In the genomic region with DNA sequence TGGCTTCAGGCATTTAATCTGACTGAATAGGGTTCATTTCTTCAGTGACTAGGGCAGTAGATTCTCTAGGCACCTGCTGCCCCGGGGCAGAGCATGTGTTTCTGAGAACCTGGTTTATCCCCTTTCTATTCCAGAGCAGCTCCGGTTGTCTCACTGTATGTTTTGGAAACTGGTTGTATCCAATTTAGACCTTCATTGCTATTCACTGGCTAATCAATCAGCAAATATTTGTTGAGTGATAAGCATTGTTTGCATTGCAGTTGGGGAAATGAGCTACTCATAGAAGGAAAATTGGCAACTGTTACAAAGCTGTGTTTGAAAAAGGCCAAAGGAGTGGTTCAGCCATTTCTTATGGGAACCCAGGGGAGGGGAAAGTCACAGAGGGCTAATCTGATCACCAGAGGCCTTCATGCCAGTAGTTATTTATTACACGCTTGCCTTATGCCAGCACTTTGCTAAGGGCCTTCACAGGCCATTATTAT, we compare ENCODE assay signal across 1 cellular context.
TF ChIP-seq lines count a peak whose summit lies in the region.

No MANE protein-coding gene starts in this region.

TF ChIP-seq in K562, 482 proteins besides CTCF, POLR2A, EP300 and RAD21:
- no peak for TF ChIP-seq ZNF668 (CRISPR knock-in tag; IDR thresholded peaks at IDR 0.05)
- no peak for TF ChIP-seq KAT8 (IDR thresholded peaks at IDR 0.05; ENCODE audit: low read depth)
- no peak for TF ChIP-seq GABPA (tag; conservative IDR thresholded peaks at IDR 0.05; ENCODE audit: low read depth)
- TF ChIP-seq NR4A1 (CRISPR knock-in tag; IDR thresholded peaks at IDR 0.05) = no peak
- no peak for TF ChIP-seq NR4A1 (tag; IDR thresholded peaks at IDR 0.05)
- no peak for TF ChIP-seq MAZ (CRISPR knock-in tag; conservative IDR thresholded peaks at IDR 0.05 in 1 of 2, IDR thresholded peaks at IDR 0.05 in 1 of 2)
- TF ChIP-seq, protein P1, sequence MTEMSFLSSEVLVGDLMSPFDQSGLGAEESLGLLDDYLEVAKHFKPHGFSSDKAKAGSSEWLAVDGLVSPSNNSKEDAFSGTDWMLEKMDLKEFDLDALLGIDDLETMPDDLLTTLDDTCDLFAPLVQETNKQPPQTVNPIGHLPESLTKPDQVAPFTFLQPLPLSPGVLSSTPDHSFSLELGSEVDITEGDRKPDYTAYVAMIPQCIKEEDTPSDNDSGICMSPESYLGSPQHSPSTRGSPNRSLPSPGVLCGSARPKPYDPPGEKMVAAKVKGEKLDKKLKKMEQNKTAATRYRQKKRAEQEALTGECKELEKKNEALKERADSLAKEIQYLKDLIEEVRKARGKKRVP (CRISPR knock-in tag; IDR thresholded peaks at IDR 0.05) = no peak
- no peak for TF ChIP-seq CREM (IDR thresholded peaks at IDR 0.05; ENCODE audit: low read depth)
- TF ChIP-seq, protein P2, sequence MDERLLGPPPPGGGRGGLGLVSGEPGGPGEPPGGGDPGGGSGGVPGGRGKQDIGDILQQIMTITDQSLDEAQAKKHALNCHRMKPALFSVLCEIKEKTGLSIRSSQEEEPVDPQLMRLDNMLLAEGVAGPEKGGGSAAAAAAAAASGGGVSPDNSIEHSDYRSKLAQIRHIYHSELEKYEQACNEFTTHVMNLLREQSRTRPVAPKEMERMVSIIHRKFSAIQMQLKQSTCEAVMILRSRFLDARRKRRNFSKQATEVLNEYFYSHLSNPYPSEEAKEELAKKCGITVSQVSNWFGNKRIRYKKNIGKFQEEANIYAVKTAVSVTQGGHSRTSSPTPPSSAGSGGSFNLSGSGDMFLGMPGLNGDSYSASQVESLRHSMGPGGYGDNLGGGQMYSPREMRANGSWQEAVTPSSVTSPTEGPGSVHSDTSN (CRISPR knock-in tag; IDR thresholded peaks at IDR 0.05; ENCODE audit: low read depth) = no peak
- TF ChIP-seq, protein P2 (tag; conservative IDR thresholded peaks at IDR 0.05; ENCODE audit: low read depth) = peak; percentile 61
- no peak for TF ChIP-seq KAT2B (IDR thresholded peaks at IDR 0.05; ENCODE audit: low read depth, low read length)
- no peak for TF ChIP-seq SUPT5H (IDR thresholded peaks at IDR 0.05)
- TF ChIP-seq BCOR (IDR thresholded peaks at IDR 0.05) = no peak
- no peak for TF ChIP-seq ZNF134 (CRISPR knock-in tag; conservative IDR thresholded peaks at IDR 0.05)
- TF ChIP-seq, protein P3, sequence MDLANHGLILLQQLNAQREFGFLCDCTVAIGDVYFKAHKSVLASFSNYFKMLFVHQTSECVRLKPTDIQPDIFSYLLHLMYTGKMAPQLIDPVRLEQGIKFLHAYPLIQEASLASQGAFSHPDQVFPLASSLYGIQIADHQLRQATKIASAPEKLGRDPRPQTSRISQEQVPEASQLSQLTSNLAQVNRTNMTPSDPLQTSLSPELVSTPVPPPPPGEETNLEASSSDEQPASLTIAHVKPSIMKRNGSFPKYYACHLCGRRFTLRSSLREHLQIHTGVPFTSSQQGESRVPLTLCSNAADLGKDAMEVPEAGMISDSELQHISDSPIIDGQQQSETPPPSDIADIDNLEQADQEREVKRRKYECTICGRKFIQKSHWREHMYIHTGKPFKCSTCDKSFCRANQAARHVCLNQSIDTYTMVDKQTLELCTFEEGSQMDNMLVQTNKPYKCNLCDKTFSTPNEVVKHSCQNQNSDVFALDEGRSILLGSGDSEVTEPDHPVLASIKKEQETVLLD (IDR thresholded peaks at IDR 0.05) = no peak
- TF ChIP-seq, protein P4, sequence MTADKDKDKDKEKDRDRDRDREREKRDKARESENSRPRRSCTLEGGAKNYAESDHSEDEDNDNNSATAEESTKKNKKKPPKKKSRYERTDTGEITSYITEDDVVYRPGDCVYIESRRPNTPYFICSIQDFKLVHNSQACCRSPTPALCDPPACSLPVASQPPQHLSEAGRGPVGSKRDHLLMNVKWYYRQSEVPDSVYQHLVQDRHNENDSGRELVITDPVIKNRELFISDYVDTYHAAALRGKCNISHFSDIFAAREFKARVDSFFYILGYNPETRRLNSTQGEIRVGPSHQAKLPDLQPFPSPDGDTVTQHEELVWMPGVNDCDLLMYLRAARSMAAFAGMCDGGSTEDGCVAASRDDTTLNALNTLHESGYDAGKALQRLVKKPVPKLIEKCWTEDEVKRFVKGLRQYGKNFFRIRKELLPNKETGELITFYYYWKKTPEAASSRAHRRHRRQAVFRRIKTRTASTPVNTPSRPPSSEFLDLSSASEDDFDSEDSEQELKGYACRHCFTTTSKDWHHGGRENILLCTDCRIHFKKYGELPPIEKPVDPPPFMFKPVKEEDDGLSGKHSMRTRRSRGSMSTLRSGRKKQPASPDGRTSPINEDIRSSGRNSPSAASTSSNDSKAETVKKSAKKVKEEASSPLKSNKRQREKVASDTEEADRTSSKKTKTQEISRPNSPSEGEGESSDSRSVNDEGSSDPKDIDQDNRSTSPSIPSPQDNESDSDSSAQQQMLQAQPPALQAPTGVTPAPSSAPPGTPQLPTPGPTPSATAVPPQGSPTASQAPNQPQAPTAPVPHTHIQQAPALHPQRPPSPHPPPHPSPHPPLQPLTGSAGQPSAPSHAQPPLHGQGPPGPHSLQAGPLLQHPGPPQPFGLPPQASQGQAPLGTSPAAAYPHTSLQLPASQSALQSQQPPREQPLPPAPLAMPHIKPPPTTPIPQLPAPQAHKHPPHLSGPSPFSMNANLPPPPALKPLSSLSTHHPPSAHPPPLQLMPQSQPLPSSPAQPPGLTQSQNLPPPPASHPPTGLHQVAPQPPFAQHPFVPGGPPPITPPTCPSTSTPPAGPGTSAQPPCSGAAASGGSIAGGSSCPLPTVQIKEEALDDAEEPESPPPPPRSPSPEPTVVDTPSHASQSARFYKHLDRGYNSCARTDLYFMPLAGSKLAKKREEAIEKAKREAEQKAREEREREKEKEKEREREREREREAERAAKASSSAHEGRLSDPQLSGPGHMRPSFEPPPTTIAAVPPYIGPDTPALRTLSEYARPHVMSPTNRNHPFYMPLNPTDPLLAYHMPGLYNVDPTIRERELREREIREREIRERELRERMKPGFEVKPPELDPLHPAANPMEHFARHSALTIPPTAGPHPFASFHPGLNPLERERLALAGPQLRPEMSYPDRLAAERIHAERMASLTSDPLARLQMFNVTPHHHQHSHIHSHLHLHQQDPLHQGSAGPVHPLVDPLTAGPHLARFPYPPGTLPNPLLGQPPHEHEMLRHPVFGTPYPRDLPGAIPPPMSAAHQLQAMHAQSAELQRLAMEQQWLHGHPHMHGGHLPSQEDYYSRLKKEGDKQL (CRISPR knock-in tag; IDR thresholded peaks at IDR 0.05; ENCODE audit: borderline replicate concordance) = no peak
- TF ChIP-seq MEIS2 (IDR thresholded peaks at IDR 0.05; ENCODE audit: partially characterized antibody) = peak; percentile 44
- no peak for TF ChIP-seq ZNF551 (CRISPR knock-in tag; IDR thresholded peaks at IDR 0.05)
- no peak for TF ChIP-seq XRCC3 (IDR thresholded peaks at IDR 0.05)
